17 cellular contexts compared by ENCODE assay signal in the genomic region with DNA sequence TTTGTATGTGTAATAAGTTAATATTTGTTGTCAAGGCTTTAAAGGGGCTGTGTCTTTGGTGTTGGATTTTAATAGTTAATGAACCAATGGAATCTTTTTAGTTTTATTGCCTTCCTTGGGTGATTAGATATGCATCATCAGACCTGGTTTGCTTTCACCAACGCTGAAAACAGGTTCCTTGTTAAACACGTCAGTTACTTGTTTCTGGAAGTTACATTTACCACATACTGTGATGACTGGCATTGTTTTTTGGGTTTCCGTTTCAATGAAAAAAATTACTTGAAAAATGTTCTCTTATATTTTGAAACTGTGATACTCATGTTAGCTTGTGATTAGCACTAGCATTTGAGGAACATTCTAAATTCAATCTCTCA. TPM values are rescaled to one million over a fixed set of nuclear protein-coding genes. Genes with fewer than 3 reads are reported as not detected.
DNase-seq lines count a peak whose midpoint lies in the region; ATAC-seq and TF ChIP-seq lines count a peak whose summit lies in the region.
"Had no signal": no experiment of that assay in that cellular context is flagged by ENCODE, and none has a peak within 500 bp of the region (broad histone marks: within the 10 kb centered on the region; RNA-seq: fewer than 3 reads in every experiment).

No MANE protein-coding gene starts in this region.

- DNase-seq in LNCaP clone FGC (ENCODE audit: low read depth) (peak; percentile 71), body of pancreas (peak in 1 of 4 donors; percentile 25), tibial artery (no peak), RKO (ENCODE audit: low spot score) (no peak), immature natural killer cell (no peak)
- DNase-seq: activated CD4-positive, alpha-beta T cell treated with anti-CD3 and anti-CD28 coated beads, Interleukin-2, amount 50 U/mL, for 4 hours; IMR-90; mucosa of descending colon; NCI-H1436 treated with DMSO at 0.1 percent for 48 hours; NCI-H510A; stimulated activated CD4-positive, alpha-beta T cell treated with anti-CD3 and anti-CD28 coated beads, Interleukin-1b, Interleukin-23, amount 100 ng/mL, for 48 hours had no signal

- no peaks in the 10 kb centered on the region for H3K9me3 Mint-ChIP-seq in immature natural killer cell
- H3K9me3 Mint-ChIP-seq: CD4-positive, alpha-beta memory T cell; T-helper 2 cell treated with Interferon-gamma antibody and Interleukin-4, amounts not matched to agents 5 μg/mL and 100 μg/mL, for 36 hours had no signal

- intact Hi-C loops in body of pancreas (cut with DNase I), result loop anchor here (5.0 kb wide), 1 partner anchor 174 kb away; no protein-coding TSS in a partner anchor
- intact Hi-C loops in tibial artery (cut with DNase I; ENCODE audit: low total_unique reads), result no loop called here

- no peaks in the 10 kb centered on the region for H3K4me1 Mint-ChIP-seq in immature natural killer cell
- H3K4me1 Mint-ChIP-seq: CD4-positive, alpha-beta memory T cell had no signal

- H3K27ac Mint-ChIP-seq in immature natural killer cell, result no peak overlapping the region
- H3K27ac Mint-ChIP-seq: progenitor cell of endocrine pancreas; T-helper 2 cell treated with Interferon-gamma antibody and Interleukin-4, amounts not matched to agents 5 μg/mL and 100 μg/mL, for 36 hours had no signal

- TF ChIP-seq CTCF in LNCaP clone FGC (IDR thresholded peaks at IDR 0.05; ENCODE audit: control insufficient read depth, extremely low read depth, insufficient read depth) (no peak), body of pancreas (IDR thresholded peaks at IDR 0.05) (no peak), tibial artery (IDR thresholded peaks at IDR 0.05) (no peak), gastroesophageal sphincter (IDR thresholded peaks at IDR 0.05) (no peak)

- TF ChIP-seq POLR2A in body of pancreas (IDR thresholded peaks at IDR 0.05) (no peak), gastroesophageal sphincter (IDR thresholded peaks at IDR 0.05) (no peak)

- no peak overlapping the region for H3K4me3 Mint-ChIP-seq in immature natural killer cell
- H3K4me3 Mint-ChIP-seq: CD4-positive, alpha-beta memory T cell; T-helper 2 cell treated with Interferon-gamma antibody and Interleukin-4, amounts not matched to agents 5 μg/mL and 100 μg/mL, for 36 hours had no signal

- H3K9ac ChIP-seq in mucosa of rectum (ENCODE audit: low read depth in 1 of 2, low read length in 2 of 2), result no peak overlapping the region

- 35 to 44% methylated on average over 3 of the region's 3 CpGs for WGBS in body of pancreas, 2 donors
- WGBS in gastroesophageal sphincter (ENCODE audit: low coverage in 1 of 2), 2 donors, result 52 to 66% methylated on average over 3 of the region's 3 CpGs

- H3K27ac ChIP-seq in body of pancreas, result peak overlapping the region in 1 of 4 donors; percentile 70
- peak overlapping the region; percentile 19 to 25 for H3K27ac ChIP-seq in mucosa of rectum (ENCODE audit: low read depth in 2 of 2, low read length in 2 of 2)
- peak overlapping the region; percentile 16 to 27 for H3K27ac ChIP-seq in tibial artery
- peak overlapping the region in 2 of 4 donors; percentile 1 to 18 for H3K27ac ChIP-seq in gastroesophageal sphincter

- no peaks in the 10 kb centered on the region for H3K36me3 ChIP-seq in body of pancreas (replicated peaks in 1 of 2; ENCODE audit: insufficient read depth in 1 of 2, low read depth in 2 of 2)
- H3K36me3 ChIP-seq in mucosa of rectum (ENCODE audit: control insufficient read depth in 2 of 2, insufficient read depth in 2 of 2, low read length in 2 of 2), result no peaks in the 10 kb centered on the region
- no peaks in the 10 kb centered on the region for H3K36me3 ChIP-seq in tibial artery
- H3K36me3 ChIP-seq in gastroesophageal sphincter, result no peaks in the 10 kb centered on the region

- ATAC-seq in body of pancreas (peak; percentile 30), HG02623 (IDR thresholded peaks at IDR 0.05; ENCODE audit: unreplicated experiment) (no peak), gastroesophageal sphincter (no peak)
- ATAC-seq: mucosa of descending colon had no signal

- peaks cover 0 to 6% (median 3%) of the 10 kb centered on the region in 3 donors for H3K27me3 Mint-ChIP-seq in immature natural killer cell (ENCODE audit: low read depth in 3 of 3)

- H3K27me3 ChIP-seq in body of pancreas (no peaks in the 10 kb centered on the region), mucosa of rectum (ENCODE audit: control insufficient read depth in 2 of 2, insufficient read depth in 2 of 2, low read length in 2 of 2) (no peaks in the 10 kb centered on the region), tibial artery (no peaks in the 10 kb centered on the region), gastroesophageal sphincter (no peaks in the 10 kb centered on the region)

- peaks cover 8% of the 10 kb centered on the region for H3K4me1 ChIP-seq in body of pancreas
- no peaks in the 10 kb centered on the region for H3K4me1 ChIP-seq in mucosa of rectum (ENCODE audit: control insufficient read depth in 2 of 2, insufficient read depth in 2 of 2, low read length in 2 of 2)
- H3K4me1 ChIP-seq in tibial artery, result peaks cover 0 to 20% (median 6%) of the 10 kb centered on the region in 4 donors
- peaks cover 0 to 20% (median 4%) of the 10 kb centered on the region in 3 donors for H3K4me1 ChIP-seq in gastroesophageal sphincter

- H3K36me3 Mint-ChIP-seq in immature natural killer cell, result no peaks in the 10 kb centered on the region
- H3K36me3 Mint-ChIP-seq: CD4-positive, alpha-beta memory T cell had no signal

- TF ChIP-seq EP300 in gastroesophageal sphincter (IDR thresholded peaks at IDR 0.05), result no peak

- H3K9me3 ChIP-seq in body of pancreas (no peaks in the 10 kb centered on the region), mucosa of rectum (ENCODE audit: control insufficient read depth in 2 of 2, low read length in 2 of 2) (no peaks in the 10 kb centered on the region), tibial artery (no peaks in the 10 kb centered on the region), gastroesophageal sphincter (no peaks in the 10 kb centered on the region)
- H3K9me3 ChIP-seq: mucosa of descending colon had no signal

- no peak overlapping the region for H3K4me3 ChIP-seq in LNCaP clone FGC (ENCODE audit: low read depth, low read length)
- no peak overlapping the region for H3K4me3 ChIP-seq in body of pancreas
- H3K4me3 ChIP-seq in mucosa of rectum (ENCODE audit: low read length in 2 of 2), result no peak overlapping the region
- H3K4me3 ChIP-seq in tibial artery, result no peak overlapping the region
- H3K4me3 ChIP-seq in gastroesophageal sphincter, result no peak overlapping the region
- H3K4me3 ChIP-seq: mucosa of descending colon had no signal

RNA-seq across cellular contexts. Expression of a gene that starts 58.6 kb away (rescaled TPM):
- total RNA-seq in body of pancreas, result 1 to 10 TPM; 4.0 to 5.4 TPM
- 10 to 100 TPM in 3 of 4 donors, 1 to 10 TPM in 1; 5.6 to 18.4 (median 15.2) TPM for total RNA-seq in gastroesophageal sphincter
- polyA plus RNA-seq in immature natural killer cell, result 1 to 10 TPM in 2 of 3 donors, under 1 TPM in 1; 0.35 to 2.4 (median 1.1) TPM
